In genomic region chr16:11759997-11760396, GRCh38 we compare ENCODE assay signal across 1 cellular context.
TF ChIP-seq lines count a peak whose summit lies in the region.

No MANE protein-coding gene starts in this region.

TF ChIP-seq in GM12878, 131 proteins besides CTCF, POLR2A, EP300 and RAD21:
- TF ChIP-seq ZBTB40 (IDR thresholded peaks at IDR 0.05; ENCODE audit: borderline replicate concordance): 0 out of 2 replicates have a peak, but pooled peaks have one; percentile 27
- no peak for TF ChIP-seq E2F4 (IDR thresholded peaks at IDR 0.05; ENCODE audit: low read depth, low read length)
- TF ChIP-seq ZNF384 (IDR thresholded peaks at IDR 0.05; ENCODE audit: borderline replicate concordance, low read depth, low read length): peak; percentile 63
